8 cellular contexts compared by ENCODE assay signal in the genomic region with DNA sequence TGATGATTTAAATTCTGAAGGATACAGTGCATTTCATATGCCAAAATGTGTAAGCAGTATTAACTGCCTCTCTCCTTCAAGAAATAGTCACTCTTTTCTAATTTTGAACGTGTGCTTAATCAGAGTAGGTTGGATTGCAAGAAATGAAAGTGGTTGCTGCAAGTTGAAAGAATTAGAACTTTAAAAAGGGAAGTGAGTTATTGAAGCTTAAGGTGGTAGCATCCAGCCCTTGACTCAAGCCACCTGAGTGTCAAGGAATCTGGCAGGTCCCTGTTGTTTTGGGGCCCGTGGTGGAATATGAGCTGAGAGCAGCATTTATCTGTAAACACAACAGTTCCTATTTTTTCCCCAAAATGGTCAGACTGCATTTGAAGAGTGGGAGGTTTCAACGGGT. TPM values are rescaled to one million over a fixed set of nuclear protein-coding genes. Genes with fewer than 3 reads are reported as not detected.
DNase-seq lines count a peak whose midpoint lies in the region; ATAC-seq and TF ChIP-seq lines count a peak whose summit lies in the region.

No MANE protein-coding gene starts in this region.

- H3K36me3 ChIP-seq in transverse colon: no peaks in the 10 kb centered on the region

- intact Hi-C loops in transverse colon (cut with DNase I; ENCODE audit: low total_unique reads): loop anchor here (5.0 kb wide), 1 partner anchor 87 kb away; no protein-coding TSS in a partner anchor

- ATAC-seq in activated T-cell treated with anti-CD3 and anti-CD28 coated beads, Interleukin-2, amount 50 U/mL, for 4 hours: no peak
- ATAC-seq in GM21619 (IDR thresholded peaks at IDR 0.05; ENCODE audit: unreplicated experiment) (no peak), omental fat pad (ENCODE audit: low FRiP score) (no peak)

- in situ Hi-C loops in transverse colon (cut with MboI; ENCODE audit: low pct_ligation_motif_present in 1 of 4, low pct_unique_long_range_greater_than_20kb in 1 of 4, low sequenced_read_pairs in 3 of 4): no loop called here

- TF ChIP-seq EP300 in transverse colon (IDR thresholded peaks at IDR 0.05; ENCODE audit: low read depth): no peak

- H3K4me3 ChIP-seq in fibroblast of pulmonary artery (replicated peaks; ENCODE audit: low read depth, low read length) (peak overlapping the region; percentile 89), transverse colon (peak overlapping the region; percentile 68 to 86 (median 72))

- 18 to 37% methylated on average over 2 to 3 of the region's 3 CpGs for whole genome bisulfite sequencing in transverse colon (ENCODE audit: low coverage in 1 of 2), 2 donors

- TF ChIP-seq CTCF in fibroblast of pulmonary artery (IDR thresholded peaks at IDR 0.05; ENCODE audit: low read length, missing control alignments): no peak
- no peak for TF ChIP-seq CTCF in transverse colon (IDR thresholded peaks at IDR 0.05)
- TF ChIP-seq CTCF in omental fat pad (IDR thresholded peaks at IDR 0.05): no peak

- peak overlapping the region; percentile 83 to 91 (median 90) for H3K27ac ChIP-seq in transverse colon

- no peaks in the 10 kb centered on the region for H3K9me3 ChIP-seq in transverse colon

- peaks cover 24% of the 10 kb centered on the region for H3K36me3 Mint-ChIP-seq in activated T-cell treated with anti-CD3 and anti-CD28 coated beads, Interleukin-2, amount 50 U/mL, for 4 hours (ENCODE audit: insufficient read depth)

- TF ChIP-seq POLR2A in transverse colon (IDR thresholded peaks at IDR 0.05): no peak

- H3K4me1 Mint-ChIP-seq in activated T-cell treated with anti-CD3 and anti-CD28 coated beads, Interleukin-2, amount 50 U/mL, for 4 hours (ENCODE audit: low read depth): peaks cover 50% of the 10 kb centered on the region

- H3K27me3 ChIP-seq in transverse colon: no peaks in the 10 kb centered on the region

- peaks cover 5% of the 10 kb centered on the region for H3K27me3 Mint-ChIP-seq in activated T-cell treated with anti-CD3 and anti-CD28 coated beads, Interleukin-2, amount 50 U/mL, for 4 hours (ENCODE audit: low read depth)

- H3K9me3 Mint-ChIP-seq in activated T-cell treated with anti-CD3 and anti-CD28 coated beads, Interleukin-2, amount 50 U/mL, for 4 hours: no peaks in the 10 kb centered on the region

- H3K4me1 ChIP-seq in transverse colon: peaks cover 0 to 35% (median 14%) of the 10 kb centered on the region in 4 donors

- no peak for DNase-seq in activated T-cell treated with anti-CD3 and anti-CD28 coated beads, Interleukin-2, amount 50 U/mL, for 4 hours
- DNase-seq in activated T-cell treated with anti-CD3 and anti-CD28 coated beads, Interleukin-2, amount 50 U/mL, for 48 hours: no peak
- peak; percentile 65 for DNase-seq in NAMALWA (ENCODE audit: low spot score)
- no peak for DNase-seq in fibroblast of pulmonary artery (ENCODE audit: low read depth)
- DNase-seq in transverse colon: no peak
- DNase-seq in SHP77 treated with DMSO at 0.1 percent for 48 hours (lab: John Stamatoyannopoulos, UW): no peak
- DNase-seq in omental fat pad (ENCODE audit: low spot score): no peak

- H3K4me3 Mint-ChIP-seq in activated T-cell treated with anti-CD3 and anti-CD28 coated beads, Interleukin-2, amount 50 U/mL, for 4 hours: peak overlapping the region; percentile 98

RNA-seq across cellular contexts. Expression of a gene that starts 1.7 kb away (rescaled TPM):
- 10 to 100 TPM; 59.0 to 92.3 (median 88.9) TPM for total RNA-seq in activated T-cell treated with anti-CD3 and anti-CD28 coated beads, Interleukin-2, amount 50 U/mL, for 4 hours
- total RNA-seq in transverse colon (10 to 100 TPM; 15.3 to 50.2 (median 28.7) TPM), omental fat pad (10 to 100 TPM; 38.3 to 58.5 (median 41.3) TPM)

RNA-seq across cellular contexts. Expression of a gene that starts 27.7 kb away (rescaled TPM):
- total RNA-seq in activated T-cell treated with anti-CD3 and anti-CD28 coated beads, Interleukin-2, amount 50 U/mL, for 4 hours: 10 to 100 TPM in 1 of 3 donors, 1 to 10 TPM in 2; 7.5 to 10.4 (median 9.4) TPM
- total RNA-seq in transverse colon (10 to 100 TPM; 25.1 to 70.5 (median 65.3) TPM), omental fat pad (10 to 100 TPM; 44.9 to 61.1 (median 53.8) TPM)
